Comparison of ENCODE assay signal across 11 cellular contexts in genomic region chr4:110959041-110959643, GRCh38.
DNase-seq lines count a peak whose midpoint lies in the region; ATAC-seq and TF ChIP-seq lines count a peak whose summit lies in the region.
"Had no signal": no experiment of that assay in that cellular context is flagged by ENCODE, and none has a peak within 500 bp of the region (broad histone marks: within the 10 kb centered on the region; RNA-seq: fewer than 3 reads in every experiment).

No MANE protein-coding gene starts in this region.

- no peaks in the 10 kb centered on the region for H3K36me3 ChIP-seq in A673 (ENCODE audit: insufficient read depth, low read length, poor library complexity, severe bottlenecking)
- no peaks in the 10 kb centered on the region for H3K36me3 ChIP-seq in Peyer's patch
- H3K36me3 ChIP-seq: gastroesophageal sphincter had no signal

- no peak for TF ChIP-seq POLR2A in Peyer's patch (IDR thresholded peaks at IDR 0.05)
- TF ChIP-seq POLR2A in lower leg skin (IDR thresholded peaks at IDR 0.05), result no peak

- intact Hi-C loops in A673 (cut with micrococcal nuclease; ENCODE audit: unreplicated experiment), result loop anchor here (2.0 kb wide), 1 partner anchor 320 kb away; no protein-coding TSS in a partner anchor
- intact Hi-C loops in lower leg skin (cut with DNase I; ENCODE audit: low total_unique reads), result no loop called here

- H3K27me3 ChIP-seq in A673 (replicated peaks; ENCODE audit: insufficient read depth, low read depth, low read length, poor library complexity) (no peaks in the 10 kb centered on the region), Peyer's patch (no peaks in the 10 kb centered on the region)

- no TSS peak for BruUV-seq in A673 (replicated peaks; lab: Mats Ljungman, UMichigan)

- DNase-seq in A673 (ENCODE audit: low spot score), result peak; percentile 40
- DNase-seq in GM13977 (ENCODE audit: low spot score), result no peak
- DNase-seq in Peyer's patch, result no peak
- peak; percentile 38 for DNase-seq in fibroblast of the conjunctiva (ENCODE audit: low read depth)
- no peak for DNase-seq in NK-92 (lab: John Stamatoyannopoulos, UW; ENCODE audit: unreplicated experiment)
- no peak for DNase-seq in lower leg skin (ENCODE audit: low spot score in 2 of 2)
- no peak for DNase-seq in putamen (ENCODE audit: low spot score)
- DNase-seq: activated T-cell treated with anti-CD3 and anti-CD28 coated beads, Interleukin-2, amount 50 U/mL, for 72 hours; SHP77 treated with DMSO at 0.1 percent for 48 hours had no signal

- no peak for ATAC-seq in HG03280 (IDR thresholded peaks at IDR 0.05; ENCODE audit: unreplicated experiment)
- ATAC-seq: activated T-cell treated with anti-CD3 and anti-CD28 coated beads, Interleukin-2, amount 50 U/mL, for 72 hours; gastroesophageal sphincter had no signal

- H3K4me3 ChIP-seq in A673 (ENCODE audit: low read depth, low read length, poor library complexity, severe bottlenecking), result no peak overlapping the region
- H3K4me3 ChIP-seq in Peyer's patch, result no peak overlapping the region
- H3K4me3 ChIP-seq in lower leg skin (ENCODE audit: low read depth, poor library complexity, severe bottlenecking), result no peak overlapping the region
- H3K4me3 ChIP-seq: gastroesophageal sphincter had no signal

- no peak overlapping the region for H3K27ac ChIP-seq in A673 (ENCODE audit: low read depth, low read length, poor library complexity, severe bottlenecking)
- H3K27ac ChIP-seq in Peyer's patch, result no peak overlapping the region
- H3K27ac ChIP-seq: gastroesophageal sphincter had no signal

- H3K4me1 ChIP-seq in A673 (ENCODE audit: insufficient read depth, low read length, poor library complexity, severe bottlenecking) (no peaks in the 10 kb centered on the region), Peyer's patch (no peaks in the 10 kb centered on the region)
- H3K4me1 ChIP-seq: gastroesophageal sphincter had no signal

- in situ Hi-C loops in GM13977 (cut with MboI; ENCODE audit: low pct_unique_long_range_greater_than_20kb, low sequenced_read_pairs, unreplicated experiment), result loop anchor here (25.0 kb wide), 1 partner anchor 322 kb away; no protein-coding TSS in a partner anchor

- POLR2A ChIA-PET in A673 (lab: Charles Lee; ENCODE audit: low non-redundant PET), result no interaction called here

- CTCF ChIA-PET in A673 (lab: Charles Lee), result no interaction called here

- no peaks in the 10 kb centered on the region for H3K9me3 ChIP-seq in A673 (ENCODE audit: low read depth, low read length, poor library complexity, severe bottlenecking)
- no peaks in the 10 kb centered on the region for H3K9me3 ChIP-seq in Peyer's patch
- H3K9me3 ChIP-seq: gastroesophageal sphincter had no signal

- peak; percentile 65 for TF ChIP-seq CTCF in A673 (conservative IDR thresholded peaks at IDR 0.05; ENCODE audit: low read depth, low read length)
- peak; percentile 40 for TF ChIP-seq CTCF in GM13977 (IDR thresholded peaks at IDR 0.05; ENCODE audit: extremely low read depth, insufficient read depth, missing control alignments)
- TF ChIP-seq CTCF in Peyer's patch (IDR thresholded peaks at IDR 0.05), result peak in 4 of 6 experiments; percentile 18 to 73 (median 64)
- TF ChIP-seq CTCF in lower leg skin (IDR thresholded peaks at IDR 0.05), result no peak

Comparison
In these comparisons a context has a peak if more than half of its experiments do, and no peak if none do; other contexts are left out.
1. DNase-seq: peak in A673 (single experiment) and fibroblast of the conjunctiva (single experiment); none in GM13977 (single experiment), Peyer's patch (0 of 3), NK-92 (single experiment), lower leg skin (0 of 2) and putamen (single experiment).
2. CTCF ChIP-seq: peak in A673 (single experiment), GM13977 (single experiment) and Peyer's patch (4 of 6); none in lower leg skin (0 of 3).